Comparison of ENCODE assay signal across 14 cellular contexts in genomic region chr6:73560853-73561407, GRCh38. TPM values are rescaled to one million over a fixed set of nuclear protein-coding genes. Genes with fewer than 3 reads are reported as not detected.
A peak's percentile ranks its signal among the peaks of the same experiment; 100 is the strongest.
DNase-seq lines count a peak whose midpoint lies in the region; ATAC-seq and TF ChIP-seq lines count a peak whose summit lies in the region.
"Had no signal": no experiment of that assay in that cellular context is flagged by ENCODE, and none has a peak within 500 bp of the region (broad histone marks: within the 10 kb centered on the region; RNA-seq: fewer than 3 reads in every experiment).

No MANE protein-coding gene starts in this region.

- H3K9me3 Mint-ChIP-seq in endodermal cell = peaks cover 2% of the 10 kb centered on the region
- H3K9me3 Mint-ChIP-seq: CD8-positive, alpha-beta T cell had no signal

- intact Hi-C loops in sciatic nerve (cut with DNase I) = no loop called here

- no peaks in the 10 kb centered on the region for H3K4me1 ChIP-seq in endodermal cell (ENCODE audit: control insufficient read depth, insufficient read depth, low read length)
- H3K4me1 ChIP-seq: gastrocnemius medialis, lower lobe of right lung had no signal

- no peaks in the 10 kb centered on the region for H3K36me3 Mint-ChIP-seq in endodermal cell (ENCODE audit: low read depth)
- H3K36me3 Mint-ChIP-seq: CD8-positive, alpha-beta T cell had no signal

- no peak overlapping the region for H3K27ac ChIP-seq in endodermal cell (ENCODE audit: low read depth, low read length)
- H3K27ac ChIP-seq: gastrocnemius medialis, lower lobe of right lung had no signal

- no peaks in the 10 kb centered on the region for H3K27me3 ChIP-seq in endodermal cell (ENCODE audit: control insufficient read depth, insufficient read depth, low read length, poor library complexity, severe bottlenecking)
- H3K27me3 ChIP-seq: gastrocnemius medialis had no signal

- no peaks in the 10 kb centered on the region for H3K27me3 Mint-ChIP-seq in endodermal cell (ENCODE audit: insufficient read depth)

- H3K4me1 Mint-ChIP-seq in endodermal cell = peaks cover 18% of the 10 kb centered on the region

- 90 to 95% methylated on average over 8 to 9 of the region's 9 CpGs for WGBS in endodermal cell (ENCODE audit: insufficient coverage in 1 of 2, insufficient read length in 1 of 2), 2 experiments

- peak; percentile 67 for ATAC-seq in GM18502 (IDR thresholded peaks at IDR 0.05; ENCODE audit: poor library complexity, unreplicated experiment)
- peak; percentile 56 for ATAC-seq in GM21390 (IDR thresholded peaks at IDR 0.05; ENCODE audit: unreplicated experiment)
- peak; percentile 44 for ATAC-seq in HG03175 (IDR thresholded peaks at IDR 0.05; ENCODE audit: unreplicated experiment)
- no peak for ATAC-seq in sciatic nerve
- ATAC-seq: CD8-positive, alpha-beta T cell; gastrocnemius medialis had no signal

- no peak for DNase-seq in endodermal cell
- no peak for DNase-seq in activated gamma-delta T cell (lab: John Stamatoyannopoulos, UW)
- DNase-seq in NCI-H2196 treated with DMSO at 0.1 percent for 48 hours (lab: John Stamatoyannopoulos, UW; ENCODE audit: unreplicated experiment) = no peak
- DNase-seq in sciatic nerve (ENCODE audit: low spot score) = no peak
- no peak for DNase-seq in T-helper 2 cell
- DNase-seq: activated T-cell treated with anti-CD3 and anti-CD28 coated beads, Interleukin-2, amount 50 U/mL, for 1 hour; CD8-positive, alpha-beta T cell; gastrocnemius medialis; lower lobe of right lung; NCI-H2227 treated with DMSO at 0.1 percent for 48 hours; small intestine had no signal

- H3K27ac Mint-ChIP-seq in endodermal cell = peak overlapping the region; percentile 49
- H3K27ac Mint-ChIP-seq: CD8-positive, alpha-beta T cell had no signal

- H3K9me3 ChIP-seq in endodermal cell (ENCODE audit: control insufficient read depth, low read length) = no peaks in the 10 kb centered on the region
- H3K9me3 ChIP-seq: gastrocnemius medialis, lower lobe of right lung had no signal

- no peaks in the 10 kb centered on the region for H3K36me3 ChIP-seq in endodermal cell (ENCODE audit: control insufficient read depth, insufficient read depth, low read length)
- H3K36me3 ChIP-seq: gastrocnemius medialis, lower lobe of right lung had no signal

- no peak overlapping the region for H3K4me3 Mint-ChIP-seq in endodermal cell
- H3K4me3 Mint-ChIP-seq: CD8-positive, alpha-beta T cell had no signal

- no peak for TF ChIP-seq CTCF in endodermal cell (conservative IDR thresholded peaks at IDR 0.05)

- H3K4me3 ChIP-seq in endodermal cell (ENCODE audit: low read length) = no peak overlapping the region
- H3K4me3 ChIP-seq: gastrocnemius medialis, lower lobe of right lung had no signal

- H3K9ac ChIP-seq in endodermal cell (ENCODE audit: extremely low read depth, low read length, poor library complexity, severe bottlenecking) = no peak overlapping the region

RNA-seq across cellular contexts. Expression of gene EEF1A1, which starts 40.1 kb away (rescaled TPM):
- over 10,000 TPM in 1 of 2 donors, 1,000 to 10,000 TPM in 1; 8,118 to 11,075 TPM for total RNA-seq in endodermal cell
- polyA plus RNA-seq in endodermal cell (2013, experiment 1 of 2) = 8,040 TPM
- polyA plus RNA-seq in endodermal cell (2013, experiment 2 of 2) = 7,552 TPM
- total RNA-seq in sciatic nerve = 6,940 TPM
